ENCODE assay signal across 31 cellular contexts in genomic region chr4:68490826-68491457, GRCh38. TPM values are rescaled to one million over a fixed set of nuclear protein-coding genes. Genes with fewer than 3 reads are reported as not detected.
A peak's percentile ranks its signal among the peaks of the same experiment; 100 is the strongest.
DNase-seq lines count a peak whose midpoint lies in the region; FAIRE-seq and TF ChIP-seq lines count a peak whose summit lies in the region.
"Had no signal": no experiment of that assay in that cellular context is flagged by ENCODE, and none has a peak within 500 bp of the region (broad histone marks: within the 10 kb centered on the region; RNA-seq: fewer than 3 reads in every experiment).

No MANE protein-coding gene starts in this region.

- no peak overlapping the region for H3K27ac ChIP-seq in A673 (ENCODE audit: low read depth, low read length, poor library complexity, severe bottlenecking)
- H3K27ac ChIP-seq: gastrocnemius medialis, left ventricle myocardium inferior, uterus had no signal

- TF ChIP-seq CTCF in A673 (conservative IDR thresholded peaks at IDR 0.05; ENCODE audit: low read depth, low read length) (no peak), fibroblast of mammary gland (conservative IDR thresholded peaks at IDR 0.05; ENCODE audit: control insufficient read depth, insufficient read depth, low read depth, low read length) (no peak)

- CTCF ChIA-PET in A673 (lab: Charles Lee): no interaction called here

- H3K4me1 ChIP-seq in A673 (ENCODE audit: insufficient read depth, low read length, poor library complexity, severe bottlenecking): no peaks in the 10 kb centered on the region
- H3K4me1 ChIP-seq: gastrocnemius medialis, left ventricle myocardium inferior, uterus had no signal

- in situ Hi-C loops in G401 (cut with HindIII; ENCODE audit: low sequenced_read_pairs): no loop called here

- no peak for FAIRE-seq in RCC 7860 (lab: Jason Lieb, UNC)
- FAIRE-seq: D721Med, TTC549 had no signal

- DNase-seq in A673 (ENCODE audit: low spot score) (peak; percentile 4), G401 (ENCODE audit: low spot score) (peak; percentile 2), RPMI8226 (peak; percentile 57), fibroblast of mammary gland (ENCODE audit: low read depth) (peak; percentile 11), Kasumi-1 (lab: John Stamatoyannopoulos, UW) (no peak), KG1 (lab: John Stamatoyannopoulos, UW) (no peak), RCC 7860 (ENCODE audit: low spot score) (no peak)
- DNase-seq: activated CD4-positive, CD25-positive, alpha-beta regulatory T cell treated with anti-CD3 and anti-CD28 coated beads, Interleukin-2, amount 50 U/mL, for 72 hours; activated CD8-positive, alpha-beta T cell treated with anti-CD3 and anti-CD28 coated beads, Interleukin-2, amount 10 ng/mL, durations not matched to agents 7 days and 5 days; activated gamma-delta T cell; activated T-cell treated with anti-CD3 and anti-CD28 coated beads for 4 hours; effector CD8-positive, alpha-beta T cell; gastrocnemius medialis; GDM1; GOT3; IMR-90; left ventricle myocardium inferior; midbrain; natural killer cell; NCI-H187 treated with DMSO at 0.1 percent for 48 hours; NCI-H446; NK-92 treated with Interleukin-12 subunit alpha and Interleukin-12 subunit beta, amount 100 ng/mL, for 24 hours; stimulated activated CD4-positive, alpha-beta T cell treated with anti-CD3 and anti-CD28 coated beads, Interleukin-4, amount 100 ng/mL, for 24 hours; stimulated activated naive B cell treated with anti-CD40 and anti-IgM and Interleukin-4, amounts not matched to agents 10 μg/mL and 1 μg/mL and 100 μg/mL, for 72 hours; T-cell; uterus had no signal

- no peaks in the 10 kb centered on the region for H3K27me3 ChIP-seq in A673 (replicated peaks; ENCODE audit: insufficient read depth, low read depth, low read length, poor library complexity)
- H3K27me3 ChIP-seq: gastrocnemius medialis, uterus had no signal

- H3K9me3 ChIP-seq in A673 (ENCODE audit: low read depth, low read length, poor library complexity, severe bottlenecking): no peaks in the 10 kb centered on the region
- H3K9me3 ChIP-seq: gastrocnemius medialis, left ventricle myocardium inferior, uterus had no signal

- POLR2A ChIA-PET in A673 (lab: Charles Lee; ENCODE audit: low non-redundant PET): no interaction called here

- H3K4me3 ChIP-seq in A673 (ENCODE audit: low read depth, low read length, poor library complexity, severe bottlenecking): no peak overlapping the region
- H3K4me3 ChIP-seq in fibroblast of mammary gland (ENCODE audit: control insufficient read depth, low read depth, low read length): no peak overlapping the region
- H3K4me3 ChIP-seq: gastrocnemius medialis, left ventricle myocardium inferior, uterus had no signal

- no TSS peak for BruUV-seq in A673 (replicated peaks; lab: Mats Ljungman, UMichigan)

- H3K36me3 ChIP-seq in A673 (ENCODE audit: insufficient read depth, low read length, poor library complexity, severe bottlenecking): no peaks in the 10 kb centered on the region
- H3K36me3 ChIP-seq: gastrocnemius medialis, left ventricle myocardium inferior, uterus had no signal

- intact Hi-C loops in A673 (cut with micrococcal nuclease; ENCODE audit: unreplicated experiment): no loop called here

RNA-seq across cellular contexts. Expression of gene TMPRSS11E, which starts 43.7 kb away (rescaled TPM):
- not detected in 2 replicates for total RNA-seq in A673 (2021)
- not detected in 2 replicates for total RNA-seq in G401 (2014; rRNA removed; shearing (Covaris generic))
- total RNA-seq: activated CD8-positive, alpha-beta T cell treated with anti-CD3 and anti-CD28 coated beads, Interleukin-2, amount 10 ng/mL, durations not matched to agents 7 days and 5 days; gastrocnemius medialis; IMR-90; left ventricle myocardium inferior; natural killer cell; omental fat pad; renal cortical epithelial cell; temporal lobe; uterus had no signal

Comparison
In these comparisons a context has a peak if more than half of its experiments do, and no peak if none do; other contexts are left out.
1. DNase-seq: peak in A673 (single experiment), G401 (single experiment), RPMI8226 (single experiment) and fibroblast of mammary gland (single experiment); none in Kasumi-1 (0 of 2), KG1 (single experiment) and RCC 7860 (single experiment).